Comparison of ENCODE assay signal across 10 cellular contexts in genomic region chr5:35672995-35673394, GRCh38. TPM values are rescaled to one million over a fixed set of nuclear protein-coding genes. Genes with fewer than 3 reads are reported as not detected.
A peak's percentile ranks its signal among the peaks of the same experiment; 100 is the strongest.
DNase-seq lines count a peak whose midpoint lies in the region; ATAC-seq and TF ChIP-seq lines count a peak whose summit lies in the region.
"Had no signal": no experiment of that assay in that cellular context is flagged by ENCODE, and none has a peak within 500 bp of the region (broad histone marks: within the 10 kb centered on the region; RNA-seq: fewer than 3 reads in every experiment).

No MANE protein-coding gene starts in this region.

- no TSS peak for BruUV-seq in Calu3 (replicated peaks; lab: Mats Ljungman, UMichigan)

- ATAC-seq in HG02610 (IDR thresholded peaks at IDR 0.05; ENCODE audit: unreplicated experiment) (peak; percentile 72), mucosa of descending colon (peak; percentile 36)

- H3K4me1 Mint-ChIP-seq in activated CD4-positive, alpha-beta memory T cell treated with anti-CD3 and anti-CD28 coated beads, Interleukin-2, amount 10 ng/mL, durations not matched to agents 7 days and 5 days = peaks cover 53% of the 10 kb centered on the region
- H3K4me1 Mint-ChIP-seq in Calu3 (ENCODE audit: low read depth, unreplicated experiment) = no peaks in the 10 kb centered on the region

- H3K36me3 ChIP-seq in BLaER1 treated with 17β-estradiol and CSF1 and Interleukin-3, amounts not matched to agents 10 nM and 100 nM = no peaks in the 10 kb centered on the region
- no peaks in the 10 kb centered on the region for H3K36me3 ChIP-seq in mucosa of descending colon (ENCODE audit: low read depth)

- POLR2A ChIA-PET in activated CD4-positive, alpha-beta memory T cell treated with anti-CD3 and anti-CD28 coated beads, Interleukin-2, amount 10 ng/mL, durations not matched to agents 7 days and 5 days (lab: Charles Lee) = interaction anchor here (0.7 to 1.5 kb wide), 6 partner anchors 18 to 193 kb away, joined by 3 read pairs; no protein-coding TSS in a partner anchor

- intact Hi-C loops in mucosa of descending colon (cut with DNase I, micrococcal nuclease) (no loop called here), Calu3 (cut with micrococcal nuclease; ENCODE audit: unreplicated experiment) (no loop called here)

- CTCF ChIA-PET in activated CD4-positive, alpha-beta memory T cell treated with anti-CD3 and anti-CD28 coated beads, Interleukin-2, amount 10 ng/mL, durations not matched to agents 7 days and 5 days (lab: Charles Lee) = interaction anchor here (0.6 to 1.8 kb wide), 5 partner anchors 22 to 400 kb away, joined by 3 to 9 read pairs (median 4); partner anchors contain the start of gene SPEF2
- CTCF ChIA-PET in Calu3 (lab: Charles Lee) = no interaction called here

- peak overlapping the region; percentile 77 for H3K27ac Mint-ChIP-seq in activated CD4-positive, alpha-beta memory T cell treated with anti-CD3 and anti-CD28 coated beads, Interleukin-2, amount 10 ng/mL, durations not matched to agents 7 days and 5 days
- no peak overlapping the region for H3K27ac Mint-ChIP-seq in Calu3 (ENCODE audit: unreplicated experiment)
- H3K27ac Mint-ChIP-seq: type B pancreatic cell had no signal

- no peak overlapping the region for H3K4me3 ChIP-seq in BLaER1 treated with 17β-estradiol and CSF1 and Interleukin-3, amounts not matched to agents 10 nM and 100 nM
- H3K4me3 ChIP-seq in mucosa of descending colon = no peak overlapping the region

- H3K9ac ChIP-seq in BLaER1 treated with 17β-estradiol and CSF1 and Interleukin-3, amounts not matched to agents 10 nM and 100 nM = no peak overlapping the region

- peaks cover 15 to 39% (median 27%) of the 10 kb centered on the region in 10 experiments for H3K4me1 ChIP-seq in BLaER1 treated with 17β-estradiol and CSF1 and Interleukin-3, amounts not matched to agents 10 nM and 100 nM
- no peaks in the 10 kb centered on the region for H3K4me1 ChIP-seq in mucosa of descending colon (ENCODE audit: low read depth)

- TF ChIP-seq CTCF in mucosa of descending colon (IDR thresholded peaks at IDR 0.05) = no peak
- TF ChIP-seq CTCF in Calu3 (IDR thresholded peaks at IDR 0.05; ENCODE audit: unreplicated experiment) = no peak

- H3K4me2 ChIP-seq in BLaER1 treated with 17β-estradiol and CSF1 and Interleukin-3, amounts not matched to agents 10 nM and 100 nM = peak overlapping the region; percentile 18 to 63 (median 56); a peak in 20 of 22 replicates

- H3K36me3 Mint-ChIP-seq in activated CD4-positive, alpha-beta memory T cell treated with anti-CD3 and anti-CD28 coated beads, Interleukin-2, amount 10 ng/mL, durations not matched to agents 7 days and 5 days (ENCODE audit: low read depth) = peaks cover 18% of the 10 kb centered on the region
- H3K36me3 Mint-ChIP-seq in Calu3 (ENCODE audit: insufficient read depth, unreplicated experiment) = no peaks in the 10 kb centered on the region
- H3K36me3 Mint-ChIP-seq: type B pancreatic cell had no signal

- H3K9me3 Mint-ChIP-seq in activated CD4-positive, alpha-beta memory T cell treated with anti-CD3 and anti-CD28 coated beads, Interleukin-2, amount 10 ng/mL, durations not matched to agents 7 days and 5 days = no peaks in the 10 kb centered on the region
- no peaks in the 10 kb centered on the region for H3K9me3 Mint-ChIP-seq in Calu3 (ENCODE audit: low read depth, unreplicated experiment)
- H3K9me3 Mint-ChIP-seq: type B pancreatic cell had no signal

- H3K9me3 ChIP-seq in BLaER1 treated with 17β-estradiol and CSF1 and Interleukin-3, amounts not matched to agents 10 nM and 100 nM (replicated peaks in 1 of 11) = no peaks in the 10 kb centered on the region; a peak in 1 of 22 replicates
- no peaks in the 10 kb centered on the region for H3K9me3 ChIP-seq in mucosa of descending colon

- no peaks in the 10 kb centered on the region for H4K20me1 ChIP-seq in BLaER1 treated with 17β-estradiol and CSF1 and Interleukin-3, amounts not matched to agents 10 nM and 100 nM

- peak overlapping the region in 7 of 11 experiments; percentile 5 to 36 (median 31); a peak in 6 of 22 replicates for H3K27ac ChIP-seq in BLaER1 treated with 17β-estradiol and CSF1 and Interleukin-3, amounts not matched to agents 10 nM and 100 nM
- H3K27ac ChIP-seq in caudate nucleus (ENCODE audit: low read depth, low read length) = no peak overlapping the region

- peak; percentile 52 for DNase-seq in activated CD4-positive, alpha-beta memory T cell treated with anti-CD3 and anti-CD28 coated beads, Interleukin-2, amount 10 ng/mL, durations not matched to agents 7 days and 5 days
- no peak for DNase-seq in mucosa of descending colon
- no peak for DNase-seq in Calu3
- DNase-seq in iPS-NIHi7 (ENCODE audit: extremely low spot score) = no peak
- DNase-seq in caudate nucleus (lab: John Stamatoyannopoulos, UW) = no peak
- no peak for DNase-seq in NCI-H524 treated with DMSO at 0.1 percent for 48 hours (lab: John Stamatoyannopoulos, UW)
- DNase-seq: T1000 had no signal

- H3K4me3 Mint-ChIP-seq in activated CD4-positive, alpha-beta memory T cell treated with anti-CD3 and anti-CD28 coated beads, Interleukin-2, amount 10 ng/mL, durations not matched to agents 7 days and 5 days = no peak overlapping the region
- H3K4me3 Mint-ChIP-seq in Calu3 (ENCODE audit: low read depth, unreplicated experiment) = no peak overlapping the region
- H3K4me3 Mint-ChIP-seq: type B pancreatic cell had no signal

- H3K27me3 ChIP-seq in BLaER1 treated with 17β-estradiol and CSF1 and Interleukin-3, amounts not matched to agents 10 nM and 100 nM = no peaks in the 10 kb centered on the region

- H3K27me3 Mint-ChIP-seq in activated CD4-positive, alpha-beta memory T cell treated with anti-CD3 and anti-CD28 coated beads, Interleukin-2, amount 10 ng/mL, durations not matched to agents 7 days and 5 days = no peaks in the 10 kb centered on the region
- no peaks in the 10 kb centered on the region for H3K27me3 Mint-ChIP-seq in Calu3 (ENCODE audit: unreplicated experiment)
- H3K27me3 Mint-ChIP-seq: type B pancreatic cell had no signal

RNA-seq across cellular contexts. Expression of gene SPEF2, which starts 55.3 kb away (rescaled TPM):
- 10 to 100 TPM; 10.8 to 13.1 TPM for total RNA-seq in activated CD4-positive, alpha-beta memory T cell treated with anti-CD3 and anti-CD28 coated beads, Interleukin-2, amount 10 ng/mL, durations not matched to agents 7 days and 5 days
- total RNA-seq in mucosa of descending colon (1 to 10 TPM; 3.7 to 6.9 (median 4.2) TPM), Calu3 (2022) (8.0 and 10.9 TPM in 2 replicates)
